Comparison of ENCODE assay signal across 10 cellular contexts in genomic region chr12:34397591-34398365, GRCh38.
A peak's percentile ranks its signal among the peaks of the same experiment; 100 is the strongest.
DNase-seq lines count a peak whose midpoint lies in the region; FAIRE-seq and TF ChIP-seq lines count a peak whose summit lies in the region.
"Had no signal": no experiment of that assay in that cellular context is flagged by ENCODE, and none has a peak within 500 bp of the region (broad histone marks: within the 10 kb centered on the region; RNA-seq: fewer than 3 reads in every experiment).

No MANE protein-coding gene starts in this region.

- H3K9ac ChIP-seq in kidney (ENCODE audit: low read length in 2 of 2), result no peak overlapping the region

- no peak overlapping the region for H3K4me3 ChIP-seq in kidney (ENCODE audit: low read length in 2 of 2)
- no peak overlapping the region for H3K4me3 ChIP-seq in stomach

- H3K9me3 ChIP-seq in kidney (ENCODE audit: control insufficient read depth in 1 of 2, low read length in 2 of 2) (peaks cover 0 to 13% of the 10 kb centered on the region in 2 donors), stomach (peaks cover 11 to 100% (median 99%) of the 10 kb centered on the region in 4 donors)

- no peak for TF ChIP-seq CTCF in kidney (IDR thresholded peaks at IDR 0.05; ENCODE audit: borderline replicate concordance, extremely low read depth, insufficient read depth)
- no peak for TF ChIP-seq CTCF in stomach (IDR thresholded peaks at IDR 0.05)

- TF ChIP-seq EP300 in stomach (IDR thresholded peaks at IDR 0.05), result no peak

- H3K27me3 ChIP-seq in stomach, result no peaks in the 10 kb centered on the region

- H3K36me3 ChIP-seq in kidney (ENCODE audit: control insufficient read depth in 1 of 2, insufficient read depth in 2 of 2, low read length in 2 of 2) (no peaks in the 10 kb centered on the region), stomach (no peaks in the 10 kb centered on the region)

- peak; percentile 5 for DNase-seq in activated T-cell treated with anti-CD3 and anti-CD28 coated beads, Interleukin-2, amount 50 U/mL, for 1 hour
- no peak for DNase-seq in activated T-cell treated with anti-CD3 and anti-CD28 coated beads for 4 hours
- DNase-seq in activated CD8-positive, alpha-beta memory T cell treated with anti-CD3 and anti-CD28 coated beads, Interleukin-2, amount 50 U/mL, for 48 hours, result peak; percentile 32
- DNase-seq in kidney, result peak; percentile 40
- DNase-seq in stomach, result peak; percentile 17
- no peak for DNase-seq in EL
- no peak for DNase-seq in effector CD8-positive, alpha-beta T cell (lab: John Stamatoyannopoulos, UW)
- DNase-seq in pons (ENCODE audit: low spot score), result no peak
- DNase-seq: PC-3 had no signal

- WGBS in stomach, 5 donors, result 64 to 74% (median 71%) methylated on average over 22 of the region's 22 CpGs

- H3K27ac ChIP-seq in kidney (ENCODE audit: low read depth in 2 of 2, low read length in 2 of 2) (no peak overlapping the region), stomach (no peak overlapping the region)

- intact Hi-C loops in kidney (cut with DNase I), result no loop called here
- intact Hi-C loops in stomach (cut with DNase I; ENCODE audit: low total_unique reads), result no loop called here

- H3K4me1 ChIP-seq in kidney (ENCODE audit: control insufficient read depth in 1 of 2, insufficient read depth in 1 of 2, low read depth in 1 of 2, low read length in 2 of 2) (no peaks in the 10 kb centered on the region), stomach (no peaks in the 10 kb centered on the region)

- FAIRE-seq in kidney (lab: Jason Lieb, UNC), result no peak
- FAIRE-seq: GM18507 had no signal

- TF ChIP-seq POLR2A in stomach (IDR thresholded peaks at IDR 0.05), result no peak

Comparison
In these comparisons a context has a peak if more than half of its experiments do, and no peak if none do; other contexts are left out.
1. DNase-seq: peak in activated T-cell treated with anti-CD3 and anti-CD28 coated beads, Interleukin-2, amount 50 U/mL, for 1 hour (single experiment), activated CD8-positive, alpha-beta memory T cell treated with anti-CD3 and anti-CD28 coated beads, Interleukin-2, amount 50 U/mL, for 48 hours (single experiment), kidney (single experiment) and stomach (single experiment); none in activated T-cell treated with anti-CD3 and anti-CD28 coated beads for 4 hours (single experiment), EL (single experiment), effector CD8-positive, alpha-beta T cell (single experiment) and pons (single experiment).